10 cellular contexts compared by ENCODE assay signal in the genomic region with DNA sequence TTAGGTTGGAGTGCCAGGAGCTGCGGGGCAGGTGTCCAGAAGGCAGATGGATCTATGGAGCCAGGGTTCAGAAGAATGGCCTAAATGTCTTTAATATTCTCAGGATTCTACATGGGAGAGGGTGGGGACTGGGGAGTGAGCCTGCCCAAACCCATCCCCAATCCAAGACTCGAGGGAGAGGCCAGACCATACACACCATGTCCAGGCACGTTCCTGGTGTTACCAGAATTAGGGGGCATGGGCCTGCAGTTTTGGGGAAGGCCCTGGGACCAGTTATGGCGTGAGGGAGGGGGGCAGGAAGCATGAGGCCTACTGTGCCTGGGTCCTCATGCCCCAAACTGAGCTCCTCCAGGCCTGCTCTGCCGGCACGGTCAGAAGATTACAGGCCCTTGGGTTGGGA. TPM values are rescaled to one million over a fixed set of nuclear protein-coding genes. Genes with fewer than 3 reads are reported as not detected.
DNase-seq lines count a peak whose midpoint lies in the region; ATAC-seq and TF ChIP-seq lines count a peak whose summit lies in the region.
"Had no signal": no experiment of that assay in that cellular context is flagged by ENCODE, and none has a peak within 500 bp of the region (broad histone marks: within the 10 kb centered on the region; RNA-seq: fewer than 3 reads in every experiment).

No MANE protein-coding gene starts in this region.

- peak overlapping the region; percentile 89 for H3K4me3 ChIP-seq in left ventricle myocardium inferior
- H3K4me3 ChIP-seq in coronary artery: peak overlapping the region; percentile 100
- no peak overlapping the region for H3K4me3 ChIP-seq in spleen

- H3K27ac ChIP-seq in left ventricle myocardium inferior (replicated peaks) (peak overlapping the region; percentile 100), coronary artery (peak overlapping the region in 1 of 2 donors; percentile 100), spleen (peak overlapping the region in 1 of 8 donors; percentile 94)

- H3K4me1 Mint-ChIP-seq in natural killer cell treated with Interleukin-12 subunit alpha and Interleukin-12 subunit beta and Interleukin-15 and Interleukin-18, amount 100 ng/mL, for 72 hours (ENCODE audit: low read depth in 2 of 2): peaks cover 33 to 36% of the 10 kb centered on the region in 2 donors

- WGBS in spleen, 5 donors: 89 to 93% (median 91%) methylated on average over 6 of the region's 6 CpGs

- no peaks in the 10 kb centered on the region for H3K27me3 ChIP-seq in left ventricle myocardium inferior (ENCODE audit: low read depth)
- no peaks in the 10 kb centered on the region for H3K27me3 ChIP-seq in spleen (replicated peaks in 1 of 7)

- H3K9me3 ChIP-seq in left ventricle myocardium inferior (replicated peaks): no peaks in the 10 kb centered on the region
- H3K9me3 ChIP-seq in spleen: no peaks in the 10 kb centered on the region

- peaks cover 67% of the 10 kb centered on the region for H3K4me1 ChIP-seq in left ventricle myocardium inferior
- H3K4me1 ChIP-seq in spleen: peaks cover 15 to 46% (median 36%) of the 10 kb centered on the region in 6 donors

- DNase-seq in left ventricle myocardium inferior (no peak), Right ventricle myocardium superior (no peak), coronary artery (ENCODE audit: low spot score) (no peak), SIG-M5 treated with dmso at 0.1 percent for 504 hours (lab: John Stamatoyannopoulos, UW; ENCODE audit: unreplicated experiment) (no peak), spleen (no peak)
- no peak for DNase-seq in natural killer cell treated with Interleukin-12 subunit alpha and Interleukin-12 subunit beta and Interleukin-15 and Interleukin-18, amount 100 ng/mL, for 72 hours (ENCODE audit: low spot score)
- DNase-seq: activated CD8-positive, alpha-beta memory T cell treated with anti-CD3 and anti-CD28 coated beads, Interleukin-2, amount 50 U/mL, for 48 hours had no signal

- intact Hi-C loops in left ventricle myocardium inferior (cut with micrococcal nuclease) (no loop called here), Right ventricle myocardium superior (cut with DNase I) (no loop called here), spleen (cut with DNase I; ENCODE audit: low total_unique reads) (no loop called here)

- H3K4me3 Mint-ChIP-seq in natural killer cell treated with Interleukin-12 subunit alpha and Interleukin-12 subunit beta and Interleukin-15 and Interleukin-18, amount 100 ng/mL, for 72 hours: peak overlapping the region; percentile 50

- peaks cover 35% of the 10 kb centered on the region for H3K36me3 ChIP-seq in left ventricle myocardium inferior
- peaks cover 0 to 49% (median 19%) of the 10 kb centered on the region in 6 donors for H3K36me3 ChIP-seq in spleen

- TF ChIP-seq CTCF in left ventricle myocardium inferior (IDR thresholded peaks at IDR 0.05; ENCODE audit: borderline replicate concordance) (no peak), coronary artery (IDR thresholded peaks at IDR 0.05) (no peak), spleen (IDR thresholded peaks at IDR 0.05 in 8 of 11, conservative IDR thresholded peaks at IDR 0.05 in 3 of 11) (no peak)

- no peak for TF ChIP-seq POLR2A in spleen (IDR thresholded peaks at IDR 0.05)

- no peaks in the 10 kb centered on the region for H3K9me3 Mint-ChIP-seq in natural killer cell treated with Interleukin-12 subunit alpha and Interleukin-12 subunit beta and Interleukin-15 and Interleukin-18, amount 100 ng/mL, for 72 hours

- ATAC-seq in Right ventricle myocardium superior (ENCODE audit: poor library complexity) (no peak), HG02973 (IDR thresholded peaks at IDR 0.05; ENCODE audit: unreplicated experiment) (no peak), GM18498 (IDR thresholded peaks at IDR 0.05; ENCODE audit: unreplicated experiment) (no peak)
- no peak for ATAC-seq in natural killer cell treated with Interleukin-12 subunit alpha and Interleukin-12 subunit beta and Interleukin-15 and Interleukin-18, amount 100 ng/mL, for 72 hours
- ATAC-seq: Panc1 had no signal

- peak overlapping the region; percentile 70 to 90 for H3K27ac Mint-ChIP-seq in natural killer cell treated with Interleukin-12 subunit alpha and Interleukin-12 subunit beta and Interleukin-15 and Interleukin-18, amount 100 ng/mL, for 72 hours

- no peaks in the 10 kb centered on the region for H3K27me3 Mint-ChIP-seq in natural killer cell treated with Interleukin-12 subunit alpha and Interleukin-12 subunit beta and Interleukin-15 and Interleukin-18, amount 100 ng/mL, for 72 hours

- H3K36me3 Mint-ChIP-seq in natural killer cell treated with Interleukin-12 subunit alpha and Interleukin-12 subunit beta and Interleukin-15 and Interleukin-18, amount 100 ng/mL, for 72 hours: peaks cover 12% of the 10 kb centered on the region

RNA-seq across cellular contexts. Expression of gene TAX1BP3, which starts 1.9 kb away (rescaled TPM):
- total RNA-seq in left ventricle myocardium inferior (165 TPM), Right ventricle myocardium superior (149 TPM), spleen (10 to 100 TPM; 32.9 to 57.1 (median 53.5) TPM)
- total RNA-seq in natural killer cell treated with Interleukin-12 subunit alpha and Interleukin-12 subunit beta and Interleukin-15 and Interleukin-18, amount 100 ng/mL, for 72 hours: 100 to 1,000 TPM; 135 to 204 TPM
- polyA plus RNA-seq in spleen: 10 to 100 TPM; 35.2 to 65.7 (median 47.9) TPM

RNA-seq across cellular contexts. Expression of gene EMC6, which starts 2.1 kb away (rescaled TPM):
- 57.0 TPM for total RNA-seq in left ventricle myocardium inferior
- total RNA-seq in Right ventricle myocardium superior: 64.6 TPM
- 10 to 100 TPM; 43.7 to 56.2 TPM for total RNA-seq in natural killer cell treated with Interleukin-12 subunit alpha and Interleukin-12 subunit beta and Interleukin-15 and Interleukin-18, amount 100 ng/mL, for 72 hours
- 10 to 100 TPM in 5 of 7 donors, 1 to 10 TPM in 2; 6.0 to 28.8 (median 20.0) TPM for total RNA-seq in spleen
- 10 to 100 TPM; 49.1 to 85.3 (median 67.9) TPM for polyA plus RNA-seq in spleen

RNA-seq across cellular contexts. Expression of gene P2RX5, which starts 29.4 kb away (rescaled TPM):
- 18.3 TPM for total RNA-seq in left ventricle myocardium inferior
- 13.0 TPM for total RNA-seq in Right ventricle myocardium superior
- total RNA-seq in natural killer cell treated with Interleukin-12 subunit alpha and Interleukin-12 subunit beta and Interleukin-15 and Interleukin-18, amount 100 ng/mL, for 72 hours: 1,000 to 10,000 TPM; 2,596 to 3,366 TPM
- total RNA-seq in spleen: 100 to 1,000 TPM in 6 of 7 donors, 10 to 100 TPM in 1; 62.5 to 185 (median 143) TPM
- polyA plus RNA-seq in spleen: 100 to 1,000 TPM; 276 to 313 (median 280) TPM

RNA-seq across cellular contexts. Expression of gene CTNS, which starts 30.0 kb away (rescaled TPM):
- 6.2 TPM for total RNA-seq in left ventricle myocardium inferior
- total RNA-seq in Right ventricle myocardium superior: 5.1 TPM
- total RNA-seq in natural killer cell treated with Interleukin-12 subunit alpha and Interleukin-12 subunit beta and Interleukin-15 and Interleukin-18, amount 100 ng/mL, for 72 hours: 10 to 100 TPM; 11.1 to 24.5 TPM
- total RNA-seq in spleen: 10 to 100 TPM; 11.8 to 42.5 (median 16.5) TPM
- polyA plus RNA-seq in spleen: 1 to 10 TPM; 5.7 to 8.9 (median 5.7) TPM

RNA-seq across cellular contexts. Expression of gene SHPK, which starts 30.5 kb away (rescaled TPM):
- 4.0 TPM for total RNA-seq in left ventricle myocardium inferior
- total RNA-seq in Right ventricle myocardium superior: 4.7 TPM
- total RNA-seq in natural killer cell treated with Interleukin-12 subunit alpha and Interleukin-12 subunit beta and Interleukin-15 and Interleukin-18, amount 100 ng/mL, for 72 hours: 100 to 1,000 TPM in 1 of 2 donors, 10 to 100 TPM in 1; 67.2 to 121 TPM
- total RNA-seq in spleen: 10 to 100 TPM in 6 of 7 donors, 1 to 10 TPM in 1; 8.6 to 13.6 (median 10.4) TPM
- 1 to 10 TPM; 2.3 to 4.3 (median 2.6) TPM for polyA plus RNA-seq in spleen

Comparison
In these comparisons a context has a peak if more than half of its experiments do, and no peak if none do; other contexts are left out.
1. H3K4me3 ChIP-seq: peak in left ventricle myocardium inferior (single experiment) and coronary artery (single experiment); none in spleen (0 of 8).
2. RNA of gene P2RX5, which starts 29.4 kb away (total RNA-seq): 2,596 to 3,366 TPM in natural killer cell treated with Interleukin-12 subunit alpha and Interleukin-12 subunit beta and Interleukin-15 and Interleukin-18, amount 100 ng/mL, for 72 hours; 62.5 to 185 TPM in spleen, 18.3 TPM in left ventricle myocardium inferior (single experiment) and 13.0 TPM in Right ventricle myocardium superior (single experiment); every median in the first group is over 10 times any median in the second.